ENCODE assay signal across 21 cellular contexts in the genomic region with DNA sequence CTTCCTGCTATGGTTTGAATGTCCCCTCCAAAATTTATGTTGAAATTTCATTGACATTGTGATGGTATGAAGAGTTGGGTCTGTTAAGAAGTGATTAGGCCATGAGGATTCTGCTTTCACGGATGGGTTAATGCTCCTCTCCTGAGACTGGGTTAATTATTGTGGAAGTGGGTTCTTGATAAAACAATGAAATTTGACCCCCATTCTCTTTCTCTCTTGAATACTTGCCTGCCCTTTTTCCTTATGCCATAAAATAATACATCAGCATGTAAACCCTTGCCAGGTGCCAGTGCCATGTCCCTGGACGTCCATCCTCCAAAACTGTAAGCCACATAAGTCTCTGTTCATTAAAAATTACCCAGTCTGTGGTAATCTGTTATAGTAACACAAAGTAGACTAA.
"Had no signal": no experiment of that assay in that cellular context is flagged by ENCODE, and none has a peak within 500 bp of the region (broad histone marks: within the 10 kb centered on the region; RNA-seq: fewer than 3 reads in every experiment).

No MANE protein-coding gene starts in this region.

- H3K9me3 ChIP-seq: gastrocnemius medialis, neutrophil, pancreas, right lobe of liver, thoracic aorta, transverse colon, upper lobe of right lung, uterus had no signal

- H3K36me3 ChIP-seq: gastrocnemius medialis, heart right ventricle, left lung, neutrophil, pancreas, right lobe of liver, thoracic aorta, transverse colon, upper lobe of right lung, uterus had no signal

- DNase-seq: dorsolateral prefrontal cortex; effector CD4-positive, alpha-beta T cell; gastrocnemius medialis; glutamatergic neuron; heart right ventricle; hippocampal formation; left lung; mesenchymal stem cell; mucosa of descending colon; naive B cell; pancreas; right lobe of liver; small intestine; stimulated activated CD4-positive, alpha-beta T cell treated with anti-CD3 and anti-CD28 coated beads, Interleukin-15, amount 100 ng/mL, for 24 hours; stimulated activated CD4-positive, alpha-beta T cell treated with anti-CD3 and anti-CD28 coated beads, Interleukin-2, amount 100 ng/mL, for 48 hours; stimulated activated naive B cell treated with anti-CD40 and anti-IgM and Interleukin-4, amounts not matched to agents 10 μg/mL and 1 μg/mL and 100 μg/mL, for 72 hours; transverse colon; upper lobe of right lung; uterus had no signal

- H3K4me3 ChIP-seq: dorsolateral prefrontal cortex, gastrocnemius medialis, heart right ventricle, left lung, mucosa of descending colon, pancreas, right lobe of liver, thoracic aorta, transverse colon, upper lobe of right lung, uterus had no signal

- H3K27me3 ChIP-seq: dorsolateral prefrontal cortex, gastrocnemius medialis, heart right ventricle, left lung, neutrophil, pancreas, right lobe of liver, transverse colon, upper lobe of right lung, uterus had no signal
